1 cellular context compared by ENCODE assay signal in genomic region chr6:11202513-11203305, GRCh38.
A peak's percentile ranks its signal among the peaks of the same experiment; 100 is the strongest.
TF ChIP-seq lines count a peak whose summit lies in the region.

No MANE protein-coding gene starts in this region.

TF ChIP-seq in HepG2, 621 proteins besides CTCF, POLR2A, EP300 and RAD21 (continued from another document and continues in another):
- TF ChIP-seq ZBTB4 (CRISPR knock-in tag; IDR thresholded peaks at IDR 0.05; ENCODE audit: borderline replicate concordance) (0 out of 2 replicates have a peak, but pooled peaks have one; percentile 49), ZNF234 (CRISPR knock-in tag; conservative IDR thresholded peaks at IDR 0.05) (no peak), SMYD3 (CRISPR knock-in tag; IDR thresholded peaks at IDR 0.05) (no peak), RBFOX2 (IDR thresholded peaks at IDR 0.05; ENCODE audit: low read depth, low read length) (no peak; the same call in 1 of the 2 replicates), KDM6A (CRISPR knock-in tag; IDR thresholded peaks at IDR 0.05; ENCODE audit: low read depth) (peak; percentile 52), THAP7 (CRISPR knock-in tag; IDR thresholded peaks at IDR 0.05) (no peak), ZFY (CRISPR knock-in tag; IDR thresholded peaks at IDR 0.05) (no peak), ZNF20 (CRISPR knock-in tag; IDR thresholded peaks at IDR 0.05) (no peak), RCOR2 (CRISPR knock-in tag; IDR thresholded peaks at IDR 0.05) (peak; percentile 82), RFX1 (IDR thresholded peaks at IDR 0.05) (no peak), ZNF33A (CRISPR knock-in tag; IDR thresholded peaks at IDR 0.05; ENCODE audit: borderline replicate concordance) (no peak), ZNF34 (CRISPR knock-in tag; IDR thresholded peaks at IDR 0.05; ENCODE audit: borderline replicate concordance) (0 out of 2 replicates have a peak, but pooled peaks have one; percentile 71), HNRNPK (IDR thresholded peaks at IDR 0.05; ENCODE audit: low read depth, low read length, poor library complexity, severe bottlenecking) (no peak), AGO2 (optimal IDR thresholded peaks at IDR 0.05; ENCODE audit: low read depth, low read length) (no peak), TGIF2 (CRISPR knock-in tag; IDR thresholded peaks at IDR 0.05) (peak; percentile 76; the same call in 1 of the 2 replicates), NR2F2 (IDR thresholded peaks at IDR 0.05; ENCODE audit: borderline replicate concordance, low read depth) (peak; percentile 63; the same call in 1 of the 2 replicates), NFKBIZ (CRISPR knock-in tag; IDR thresholded peaks at IDR 0.05) (peak; percentile 83; the same call in 1 of the 2 replicates), ZNF546 (CRISPR knock-in tag; conservative IDR thresholded peaks at IDR 0.05) (no peak), STAT5B (CRISPR knock-in tag; IDR thresholded peaks at IDR 0.05) (no peak), ZNF180 (CRISPR knock-in tag; IDR thresholded peaks at IDR 0.05; ENCODE audit: borderline replicate concordance, low read depth) (no peak), TEAD2 (CRISPR knock-in tag; IDR thresholded peaks at IDR 0.05) (no peak), RORA (CRISPR knock-in tag; IDR thresholded peaks at IDR 0.05) (no peak), MYNN (CRISPR knock-in tag; IDR thresholded peaks at IDR 0.05; ENCODE audit: low read depth) (no peak), NCOR1 (IDR thresholded peaks at IDR 0.05; ENCODE audit: borderline replicate concordance, low read length) (peak; percentile 62; the same call in 1 of the 2 replicates), ATAD3A (CRISPR knock-in tag; IDR thresholded peaks at IDR 0.05) (no peak), MTF1 (CRISPR knock-in tag; IDR thresholded peaks at IDR 0.05) (no peak), CENPX (CRISPR knock-in tag; IDR thresholded peaks at IDR 0.05) (no peak), ZNF382 (CRISPR knock-in tag; IDR thresholded peaks at IDR 0.05; ENCODE audit: borderline replicate concordance) (no peak), ZNF44 (CRISPR knock-in tag; IDR thresholded peaks at IDR 0.05) (0 out of 2 replicates have a peak, but pooled peaks have one; percentile 34), GLMP (CRISPR knock-in tag; IDR thresholded peaks at IDR 0.05; ENCODE audit: borderline replicate concordance) (no peak), ZNF761 (CRISPR knock-in tag; conservative IDR thresholded peaks at IDR 0.05) (no peak), MXI1 (IDR thresholded peaks at IDR 0.05; ENCODE audit: borderline replicate concordance, low read depth, low read length) (no peak), DNMT3B (CRISPR knock-in tag; conservative IDR thresholded peaks at IDR 0.05) (0 out of 2 replicates have a peak, but pooled peaks have one; percentile 30), ZNF354B (CRISPR knock-in tag; IDR thresholded peaks at IDR 0.05) (no peak), ELF3 (CRISPR knock-in tag; IDR thresholded peaks at IDR 0.05) (peak; percentile 90), NAIF1 (CRISPR knock-in tag; IDR thresholded peaks at IDR 0.05; ENCODE audit: borderline replicate concordance) (no peak), ZNF644 (CRISPR knock-in tag; IDR thresholded peaks at IDR 0.05; ENCODE audit: low read depth) (no peak; the same call in none of the 2 replicates), ZNF367 (CRISPR knock-in tag; IDR thresholded peaks at IDR 0.05; ENCODE audit: borderline replicate concordance) (no peak), HNRNPH1 (optimal IDR thresholded peaks at IDR 0.05; ENCODE audit: low read depth, low read length) (no peak), HBP1 (CRISPR knock-in tag; IDR thresholded peaks at IDR 0.05; ENCODE audit: low read depth) (no peak; the same call in 1 of the 2 replicates), MED1 (CRISPR knock-in tag; IDR thresholded peaks at IDR 0.05) (peak; percentile 83), ZC3H4 (CRISPR knock-in tag; IDR thresholded peaks at IDR 0.05; ENCODE audit: borderline replicate concordance) (no peak), HOXA3 (CRISPR knock-in tag; IDR thresholded peaks at IDR 0.05) (peak; percentile 91), MIER2 (CRISPR knock-in tag; IDR thresholded peaks at IDR 0.05) (no peak), ATF1 (CRISPR knock-in tag; IDR thresholded peaks at IDR 0.05) (peak; percentile 92), ZGPAT (CRISPR knock-in tag; IDR thresholded peaks at IDR 0.05) (peak; percentile 88)
- TF ChIP-seq, protein P1, sequence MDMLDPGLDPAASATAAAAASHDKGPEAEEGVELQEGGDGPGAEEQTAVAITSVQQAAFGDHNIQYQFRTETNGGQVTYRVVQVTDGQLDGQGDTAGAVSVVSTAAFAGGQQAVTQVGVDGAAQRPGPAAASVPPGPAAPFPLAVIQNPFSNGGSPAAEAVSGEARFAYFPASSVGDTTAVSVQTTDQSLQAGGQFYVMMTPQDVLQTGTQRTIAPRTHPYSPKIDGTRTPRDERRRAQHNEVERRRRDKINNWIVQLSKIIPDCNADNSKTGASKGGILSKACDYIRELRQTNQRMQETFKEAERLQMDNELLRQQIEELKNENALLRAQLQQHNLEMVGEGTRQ (IDR thresholded peaks at IDR 0.05; ENCODE audit: low read depth, low read length): no peak
- TF ChIP-seq, protein P1 (CRISPR knock-in tag; IDR thresholded peaks at IDR 0.05; ENCODE audit: borderline replicate concordance): no peak
- TF ChIP-seq, protein P2, sequence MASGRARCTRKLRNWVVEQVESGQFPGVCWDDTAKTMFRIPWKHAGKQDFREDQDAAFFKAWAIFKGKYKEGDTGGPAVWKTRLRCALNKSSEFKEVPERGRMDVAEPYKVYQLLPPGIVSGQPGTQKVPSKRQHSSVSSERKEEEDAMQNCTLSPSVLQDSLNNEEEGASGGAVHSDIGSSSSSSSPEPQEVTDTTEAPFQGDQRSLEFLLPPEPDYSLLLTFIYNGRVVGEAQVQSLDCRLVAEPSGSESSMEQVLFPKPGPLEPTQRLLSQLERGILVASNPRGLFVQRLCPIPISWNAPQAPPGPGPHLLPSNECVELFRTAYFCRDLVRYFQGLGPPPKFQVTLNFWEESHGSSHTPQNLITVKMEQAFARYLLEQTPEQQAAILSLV (CRISPR knock-in tag; IDR thresholded peaks at IDR 0.05; ENCODE audit: borderline replicate concordance): no peak
- TF ChIP-seq, protein P3, sequence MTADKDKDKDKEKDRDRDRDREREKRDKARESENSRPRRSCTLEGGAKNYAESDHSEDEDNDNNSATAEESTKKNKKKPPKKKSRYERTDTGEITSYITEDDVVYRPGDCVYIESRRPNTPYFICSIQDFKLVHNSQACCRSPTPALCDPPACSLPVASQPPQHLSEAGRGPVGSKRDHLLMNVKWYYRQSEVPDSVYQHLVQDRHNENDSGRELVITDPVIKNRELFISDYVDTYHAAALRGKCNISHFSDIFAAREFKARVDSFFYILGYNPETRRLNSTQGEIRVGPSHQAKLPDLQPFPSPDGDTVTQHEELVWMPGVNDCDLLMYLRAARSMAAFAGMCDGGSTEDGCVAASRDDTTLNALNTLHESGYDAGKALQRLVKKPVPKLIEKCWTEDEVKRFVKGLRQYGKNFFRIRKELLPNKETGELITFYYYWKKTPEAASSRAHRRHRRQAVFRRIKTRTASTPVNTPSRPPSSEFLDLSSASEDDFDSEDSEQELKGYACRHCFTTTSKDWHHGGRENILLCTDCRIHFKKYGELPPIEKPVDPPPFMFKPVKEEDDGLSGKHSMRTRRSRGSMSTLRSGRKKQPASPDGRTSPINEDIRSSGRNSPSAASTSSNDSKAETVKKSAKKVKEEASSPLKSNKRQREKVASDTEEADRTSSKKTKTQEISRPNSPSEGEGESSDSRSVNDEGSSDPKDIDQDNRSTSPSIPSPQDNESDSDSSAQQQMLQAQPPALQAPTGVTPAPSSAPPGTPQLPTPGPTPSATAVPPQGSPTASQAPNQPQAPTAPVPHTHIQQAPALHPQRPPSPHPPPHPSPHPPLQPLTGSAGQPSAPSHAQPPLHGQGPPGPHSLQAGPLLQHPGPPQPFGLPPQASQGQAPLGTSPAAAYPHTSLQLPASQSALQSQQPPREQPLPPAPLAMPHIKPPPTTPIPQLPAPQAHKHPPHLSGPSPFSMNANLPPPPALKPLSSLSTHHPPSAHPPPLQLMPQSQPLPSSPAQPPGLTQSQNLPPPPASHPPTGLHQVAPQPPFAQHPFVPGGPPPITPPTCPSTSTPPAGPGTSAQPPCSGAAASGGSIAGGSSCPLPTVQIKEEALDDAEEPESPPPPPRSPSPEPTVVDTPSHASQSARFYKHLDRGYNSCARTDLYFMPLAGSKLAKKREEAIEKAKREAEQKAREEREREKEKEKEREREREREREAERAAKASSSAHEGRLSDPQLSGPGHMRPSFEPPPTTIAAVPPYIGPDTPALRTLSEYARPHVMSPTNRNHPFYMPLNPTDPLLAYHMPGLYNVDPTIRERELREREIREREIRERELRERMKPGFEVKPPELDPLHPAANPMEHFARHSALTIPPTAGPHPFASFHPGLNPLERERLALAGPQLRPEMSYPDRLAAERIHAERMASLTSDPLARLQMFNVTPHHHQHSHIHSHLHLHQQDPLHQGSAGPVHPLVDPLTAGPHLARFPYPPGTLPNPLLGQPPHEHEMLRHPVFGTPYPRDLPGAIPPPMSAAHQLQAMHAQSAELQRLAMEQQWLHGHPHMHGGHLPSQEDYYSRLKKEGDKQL (CRISPR knock-in tag; IDR thresholded peaks at IDR 0.05; ENCODE audit: low read depth): peak; percentile 33; the same call in 1 of the 2 replicates
- TF ChIP-seq, protein P4, sequence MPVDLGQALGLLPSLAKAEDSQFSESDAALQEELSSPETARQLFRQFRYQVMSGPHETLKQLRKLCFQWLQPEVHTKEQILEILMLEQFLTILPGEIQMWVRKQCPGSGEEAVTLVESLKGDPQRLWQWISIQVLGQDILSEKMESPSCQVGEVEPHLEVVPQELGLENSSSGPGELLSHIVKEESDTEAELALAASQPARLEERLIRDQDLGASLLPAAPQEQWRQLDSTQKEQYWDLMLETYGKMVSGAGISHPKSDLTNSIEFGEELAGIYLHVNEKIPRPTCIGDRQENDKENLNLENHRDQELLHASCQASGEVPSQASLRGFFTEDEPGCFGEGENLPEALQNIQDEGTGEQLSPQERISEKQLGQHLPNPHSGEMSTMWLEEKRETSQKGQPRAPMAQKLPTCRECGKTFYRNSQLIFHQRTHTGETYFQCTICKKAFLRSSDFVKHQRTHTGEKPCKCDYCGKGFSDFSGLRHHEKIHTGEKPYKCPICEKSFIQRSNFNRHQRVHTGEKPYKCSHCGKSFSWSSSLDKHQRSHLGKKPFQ (CRISPR knock-in tag; IDR thresholded peaks at IDR 0.05; ENCODE audit: insufficient replicate concordance): no peak
